ENCODE assay signal across 28 cellular contexts in the genomic region with DNA sequence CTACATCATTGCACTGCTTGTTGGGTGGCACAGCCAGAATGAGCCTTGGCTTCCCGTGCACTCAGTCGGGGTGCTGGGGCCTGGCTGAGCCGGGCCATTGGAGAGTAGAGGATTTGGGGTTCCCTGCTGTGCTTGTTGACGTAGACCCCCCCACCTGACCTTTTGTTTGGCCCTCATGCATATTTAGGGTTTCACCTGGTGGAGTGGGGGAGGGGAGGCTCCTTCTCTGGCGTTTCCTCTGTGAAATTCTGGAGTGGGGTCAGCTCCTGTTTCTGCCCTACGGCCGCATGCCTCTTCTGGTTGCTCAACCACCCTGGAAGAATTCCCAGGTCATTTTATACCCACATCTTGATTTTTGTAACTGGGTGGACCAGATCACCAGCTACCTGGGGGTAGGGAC.
A peak's percentile ranks its signal among the peaks of the same experiment; 100 is the strongest.
DNase-seq lines count a peak whose midpoint lies in the region; ATAC-seq and TF ChIP-seq lines count a peak whose summit lies in the region.
"Had no signal": no experiment of that assay in that cellular context is flagged by ENCODE, and none has a peak within 500 bp of the region (broad histone marks: within the 10 kb centered on the region; RNA-seq: fewer than 3 reads in every experiment).

No MANE protein-coding gene starts in this region.

- peaks cover 0 to 8% (median 3%) of the 10 kb centered on the region in 3 experiments; a peak in 2 of 7 replicates for H3K36me3 Mint-ChIP-seq in H9 (ENCODE audit: insufficient read depth in 1 of 3, low read depth in 3 of 3)
- H3K36me3 Mint-ChIP-seq: type B pancreatic cell had no signal

- H2BK12ac ChIP-seq in H9 (ENCODE audit: insufficient read length, low read depth, low read length) (no peak overlapping the region), trophoblast cell (ENCODE audit: low read length) (no peak overlapping the region)

- H3K4ac ChIP-seq in H9 (ENCODE audit: low read depth, low read length) (no peak overlapping the region; the same call in 1 of the 2 replicates), trophoblast cell (ENCODE audit: low read depth, low read length) (no peak overlapping the region)

- H3K23me2 ChIP-seq in H9 (ENCODE audit: insufficient read length, low read depth, low read length, poor library complexity, severe bottlenecking), result no peaks in the 10 kb centered on the region

- no peak overlapping the region for H2BK20ac ChIP-seq in H9 (ENCODE audit: low read depth, low read length, poor library complexity, severe bottlenecking)

- no peak overlapping the region for H3K56ac ChIP-seq in H9 (ENCODE audit: insufficient read length, low read depth, low read length)

- H3K4me2 ChIP-seq in H9 (ENCODE audit: insufficient read depth, insufficient read length, low read length) (peak overlapping the region; percentile 13), trophoblast cell (ENCODE audit: low read length) (no peak overlapping the region)
- H3K4me2 ChIP-seq: BLaER1 had no signal

- peaks cover 62 to 72% of the 10 kb centered on the region in 2 experiments for H3K4me1 Mint-ChIP-seq in H9

- no peak overlapping the region for H4K5ac ChIP-seq in H9 (ENCODE audit: insufficient read length, low read depth, low read length)

- peak overlapping the region; percentile 66 for H3K18ac ChIP-seq in H9 (ENCODE audit: insufficient read length, low read depth, low read length)
- H3K18ac ChIP-seq in trophoblast cell (ENCODE audit: low read length), result peak overlapping the region; percentile 9

- peaks cover 0 to 2% of the 10 kb centered on the region in 2 experiments; a peak in 2 of 5 replicates for H3K9me3 Mint-ChIP-seq in H9
- H3K9me3 Mint-ChIP-seq: activated naive CD4-positive, alpha-beta T cell treated with anti-CD3 and anti-CD28 coated beads for 36 hours; activated T-helper 1 cell treated with anti-CD3 and anti-CD28 coated beads, Interleukin-12 subunit alpha, Interleukin-12 subunit beta, Interleukin-2, Interleukin-4 antibody, amounts not matched to agents 30 ng/mL and 10 ng/mL and 1 ng/mL, durations not matched to agents 14 hours and 24 hours and 36 hours; type B pancreatic cell had no signal

- H3K36me3 ChIP-seq in RWPE2 (ENCODE audit: low read depth) (no peaks in the 10 kb centered on the region), iPS-18a (ENCODE audit: control insufficient read depth, low read depth, low read length) (no peaks in the 10 kb centered on the region), trophoblast cell (ENCODE audit: control insufficient read depth in 1 of 2, insufficient read depth in 2 of 2, low read length in 2 of 2) (no peaks in the 10 kb centered on the region), SJCRH30 (peaks cover 4% of the 10 kb centered on the region; the same call in 1 of the 2 replicates)
- H3K36me3 ChIP-seq: heart left ventricle had no signal

- H3K79me2 ChIP-seq in H9 (ENCODE audit: insufficient read depth, low read length), result no peaks in the 10 kb centered on the region; the same call in 1 of the 2 replicates
- no peaks in the 10 kb centered on the region for H3K79me2 ChIP-seq in trophoblast cell (ENCODE audit: control insufficient read depth, insufficient read depth, low read length, poor library complexity)

- H3K14ac ChIP-seq in H9 (ENCODE audit: insufficient read depth, low read length) (peak overlapping the region; percentile 33; the same call in 1 of the 2 replicates), trophoblast cell (ENCODE audit: low read length) (no peak overlapping the region)

- peak overlapping the region; percentile 97 to 100 (median 98) for H3K27ac Mint-ChIP-seq in H9
- H3K27ac Mint-ChIP-seq: activated naive CD4-positive, alpha-beta T cell treated with anti-CD3 and anti-CD28 coated beads for 36 hours; activated T-helper 1 cell treated with anti-CD3 and anti-CD28 coated beads, Interleukin-12 subunit alpha, Interleukin-12 subunit beta, Interleukin-2, Interleukin-4 antibody, amounts not matched to agents 30 ng/mL and 10 ng/mL and 1 ng/mL, durations not matched to agents 14 hours and 24 hours and 36 hours; type B pancreatic cell had no signal

- DNase-seq in H9, result peak; percentile 71
- DNase-seq in RWPE2 (ENCODE audit: low spot score), result no peak
- DNase-seq in trophoblast cell, result peak; percentile 54 to 72
- no peak for DNase-seq in SJCRH30
- no peak for DNase-seq in NCI-H345 (lab: John Stamatoyannopoulos, UW)
- DNase-seq: activated CD4-positive, CD25-positive, alpha-beta regulatory T cell; activated naive CD4-positive, alpha-beta T cell treated with anti-CD3 and anti-CD28 coated beads for 36 hours; brain microvascular endothelial cell; DMS53; effector CD8-positive, alpha-beta T cell; erythroblast; foreskin fibroblast; heart left ventricle; left colon; NCI-H1092; NCI-H1694 treated with DMSO at 0.1 percent for 48 hours; NCI-H2171 treated with DMSO at 0.1 percent for 48 hours; NK-92 treated with Interleukin-12 subunit alpha and Interleukin-12 subunit beta, amount 100 ng/mL, for 24 hours; nucleus accumbens; SHP77 treated with DMSO at 0.1 percent for 48 hours; T1000 had no signal

- H4K20me1 ChIP-seq in H9 (ENCODE audit: control insufficient read depth, insufficient read depth, insufficient read length), result no peaks in the 10 kb centered on the region
- H4K20me1 ChIP-seq: BLaER1 had no signal

- H3K23ac ChIP-seq in H9 (ENCODE audit: insufficient read length, low read depth, low read length), result no peak overlapping the region
- H3K23ac ChIP-seq in trophoblast cell (ENCODE audit: low read length), result no peak overlapping the region

- no peaks in the 10 kb centered on the region for H3K27me3 Mint-ChIP-seq in H9 (ENCODE audit: low read depth)
- H3K27me3 Mint-ChIP-seq: type B pancreatic cell had no signal

- H3K4me3 Mint-ChIP-seq in H9, result peak overlapping the region; percentile 44 to 65
- H3K4me3 Mint-ChIP-seq: activated naive CD4-positive, alpha-beta T cell treated with anti-CD3 and anti-CD28 coated beads for 36 hours; activated T-helper 1 cell treated with anti-CD3 and anti-CD28 coated beads, Interleukin-12 subunit alpha, Interleukin-12 subunit beta, Interleukin-2, Interleukin-4 antibody, amounts not matched to agents 30 ng/mL and 10 ng/mL and 1 ng/mL, durations not matched to agents 14 hours and 24 hours and 36 hours; type B pancreatic cell had no signal

- H2AFZ ChIP-seq in H9 (ENCODE audit: low read length) (no peak overlapping the region), trophoblast cell (ENCODE audit: insufficient read depth, low read length, poor library complexity) (no peak overlapping the region)

- H3K9ac ChIP-seq in H9 (ENCODE audit: extremely low read depth, insufficient read length, low read length), result no peak overlapping the region
- H3K9ac ChIP-seq in iPS-18a (ENCODE audit: low read length), result peak overlapping the region; percentile 31
- H3K9ac ChIP-seq in trophoblast cell (ENCODE audit: low read length), result no peak overlapping the region
- H3K9ac ChIP-seq: BLaER1 had no signal

- H3K79me1 ChIP-seq in H9 (ENCODE audit: insufficient read depth, low read depth, low read length, poor library complexity, severe bottlenecking) (no peaks in the 10 kb centered on the region), trophoblast cell (ENCODE audit: low read length) (no peaks in the 10 kb centered on the region)

- no peak overlapping the region for H3T11ph ChIP-seq in H9 (ENCODE audit: low read length)

- no peaks in the 10 kb centered on the region for H3K27me3 ChIP-seq in H9 (ENCODE audit: insufficient read depth, low read length)
- H3K27me3 ChIP-seq in RWPE2 (ENCODE audit: insufficient read depth, poor library complexity, severe bottlenecking), result no peaks in the 10 kb centered on the region
- H3K27me3 ChIP-seq in iPS-18a (ENCODE audit: control insufficient read depth, insufficient read depth, low read length), result no peaks in the 10 kb centered on the region
- no peaks in the 10 kb centered on the region for H3K27me3 ChIP-seq in trophoblast cell (ENCODE audit: insufficient read depth, low read length)
- H3K27me3 ChIP-seq in SJCRH30, result no peaks in the 10 kb centered on the region
- H3K27me3 ChIP-seq: BLaER1, brain microvascular endothelial cell, heart left ventricle had no signal

- no CpG with 5 or more reads among the region's 7 CpGs for WGBS in H9 (ENCODE audit: extremely low coverage, insufficient read length, low lambda C conversion rate)
- no CpG with 5 or more reads among the region's 7 CpGs for WGBS in trophoblast cell (ENCODE audit: extremely low coverage, insufficient coverage, insufficient read length)

- peak; percentile 7; the same call in 2 of the 3 replicates for ATAC-seq in RWPE2 (ENCODE audit: low read depth)
- no peak for ATAC-seq in HG02885 (IDR thresholded peaks at IDR 0.05; ENCODE audit: poor library complexity, unreplicated experiment)
- ATAC-seq in HG03460 (IDR thresholded peaks at IDR 0.05; ENCODE audit: unreplicated experiment), result no peak
- ATAC-seq: heart left ventricle, HepG2, left colon had no signal

- no peak overlapping the region for H4K12ac ChIP-seq in trophoblast cell (ENCODE audit: low read depth, low read length)

- no peak overlapping the region for H2AK5ac ChIP-seq in H9 (ENCODE audit: insufficient read length, low read length)
- H2AK5ac ChIP-seq in trophoblast cell (ENCODE audit: low read length), result no peak overlapping the region

- H2BK120ac ChIP-seq in H9 (ENCODE audit: low read depth, low read length, poor library complexity, severe bottlenecking), result no peak overlapping the region
- H2BK120ac ChIP-seq in trophoblast cell (ENCODE audit: insufficient read depth, low read length, poor library complexity), result no peak overlapping the region

- peaks cover 16% of the 10 kb centered on the region; the same call in 1 of the 2 replicates for H3K4me1 ChIP-seq in H9 (ENCODE audit: insufficient read depth, low read length)
- H3K4me1 ChIP-seq in RWPE2 (ENCODE audit: insufficient read depth, poor library complexity, severe bottlenecking), result peaks cover 44% of the 10 kb centered on the region
- peaks cover 16% of the 10 kb centered on the region for H3K4me1 ChIP-seq in iPS-18a (ENCODE audit: control insufficient read depth, low read depth, low read length)
- peaks cover 30 to 35% of the 10 kb centered on the region in 2 experiments for H3K4me1 ChIP-seq in trophoblast cell (ENCODE audit: control insufficient read depth in 1 of 2, insufficient read depth in 2 of 2, low read length in 2 of 2)
- no peaks in the 10 kb centered on the region for H3K4me1 ChIP-seq in SJCRH30
- H3K4me1 ChIP-seq: heart left ventricle had no signal

- H4K91ac ChIP-seq in H9 (ENCODE audit: insufficient read length, low read depth, low read length) (no peak overlapping the region), trophoblast cell (ENCODE audit: low read depth, low read length) (no peak overlapping the region)

- H3K27ac ChIP-seq in H9 (ENCODE audit: insufficient read length, low read depth, low read length), result peak overlapping the region; percentile 26
- H3K27ac ChIP-seq in RWPE2 (ENCODE audit: poor library complexity, severe bottlenecking), result peak overlapping the region; percentile 99
- no peak overlapping the region for H3K27ac ChIP-seq in iPS-18a (ENCODE audit: low read length)
- H3K27ac ChIP-seq in trophoblast cell (ENCODE audit: low read depth, low read length), result no peak overlapping the region
- no peak overlapping the region for H3K27ac ChIP-seq in SJCRH30
- H3K27ac ChIP-seq: BLaER1, brain microvascular endothelial cell, heart left ventricle had no signal

- H2BK5ac ChIP-seq in H9 (ENCODE audit: insufficient read length, low read length), result no peak overlapping the region
- no peak overlapping the region for H2BK5ac ChIP-seq in trophoblast cell (ENCODE audit: low read depth, low read length, poor library complexity)

- TF ChIP-seq CTCF in H9 (conservative IDR thresholded peaks at IDR 0.05) (no peak), RWPE2 (IDR thresholded peaks at IDR 0.05; ENCODE audit: poor library complexity, severe bottlenecking) (no peak)

- no peak overlapping the region for H3K4me3 ChIP-seq in RWPE2 (ENCODE audit: severe bottlenecking)
- H3K4me3 ChIP-seq in iPS-18a (ENCODE audit: low read length), result peak overlapping the region; percentile 16
- H3K4me3 ChIP-seq in trophoblast cell (ENCODE audit: low read depth, low read length), result no peak overlapping the region
- H3K4me3 ChIP-seq in SJCRH30, result no peak overlapping the region
- H3K4me3 ChIP-seq: BLaER1, heart left ventricle had no signal

- H3K9me3 ChIP-seq in H9 (ENCODE audit: control insufficient read depth, low read depth, low read length) (no peaks in the 10 kb centered on the region), RWPE2 (ENCODE audit: severe bottlenecking) (no peaks in the 10 kb centered on the region), iPS-18a (ENCODE audit: control insufficient read depth, low read depth, low read length) (no peaks in the 10 kb centered on the region), trophoblast cell (ENCODE audit: insufficient read depth, low read depth, low read length) (no peaks in the 10 kb centered on the region), SJCRH30 (replicated peaks) (no peaks in the 10 kb centered on the region)
- H3K9me3 ChIP-seq: heart left ventricle had no signal

- H2BK15ac ChIP-seq in H9 (ENCODE audit: low read depth, low read length), result no peak overlapping the region

- no peak overlapping the region for H4K8ac ChIP-seq in H9 (replicated peaks; ENCODE audit: insufficient read length, low read depth, low read length)
- H4K8ac ChIP-seq in trophoblast cell (ENCODE audit: low read depth, low read length), result no peak overlapping the region

Comparison
In these comparisons a context has a peak if more than half of its experiments do, and no peak if none do; other contexts are left out.
1. DNase-seq: peak in H9 (single experiment) and trophoblast cell (2 of 2); none in RWPE2 (single experiment), SJCRH30 (0 of 2) and NCI-H345 (single experiment).
2. H3K27ac ChIP-seq: peak in H9 (single experiment) and RWPE2 (single experiment); none in iPS-18a (single experiment), trophoblast cell (single experiment) and SJCRH30 (single experiment).